8 cellular contexts compared by ENCODE assay signal in the genomic region with DNA sequence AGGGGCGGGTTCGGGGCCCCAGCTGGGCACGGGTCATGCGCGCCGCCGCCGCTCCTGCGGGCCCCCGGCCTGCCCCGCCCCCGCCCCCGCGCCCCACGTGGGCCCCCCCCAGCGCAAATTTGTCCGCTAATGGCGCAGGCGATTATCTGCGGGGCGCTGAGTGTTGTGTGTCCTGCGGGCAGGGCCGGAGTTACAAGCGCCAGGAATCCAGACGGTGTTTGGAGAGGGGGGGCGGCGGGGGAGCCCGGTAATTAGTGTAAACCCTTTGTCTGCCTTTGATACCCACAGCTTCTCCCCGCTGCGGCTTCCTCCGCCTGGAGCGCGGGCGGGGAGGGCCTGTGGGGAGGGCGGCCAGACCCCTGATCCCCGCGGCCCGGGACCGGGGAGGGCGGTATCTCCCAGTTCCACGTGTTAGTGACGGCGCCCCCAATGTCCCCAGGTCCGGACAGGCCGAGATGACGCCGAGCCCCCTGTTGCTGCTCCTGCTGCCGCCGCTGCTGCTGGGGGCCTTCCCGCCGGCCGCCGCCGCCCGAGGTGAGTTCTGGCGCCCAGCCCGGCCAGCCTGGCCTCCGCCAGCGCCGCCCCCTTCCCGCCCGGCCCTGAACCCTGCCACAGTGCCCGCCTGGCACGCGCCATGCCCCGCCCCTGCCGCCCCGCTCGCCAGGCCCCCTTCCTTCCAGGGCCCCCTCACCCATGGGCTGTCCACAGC. TPM values are rescaled to one million over a fixed set of nuclear protein-coding genes. Genes with fewer than 3 reads are reported as not detected.
DNase-seq lines count a peak whose midpoint lies in the region; ATAC-seq, FAIRE-seq and TF ChIP-seq lines count a peak whose summit lies in the region.

No MANE protein-coding gene starts in this region.

- no peak for FAIRE-seq in endothelial cell of umbilical vein (lab: Jason Lieb, UNC)

- peaks cover 25% of the 10 kb centered on the region for H3K79me1 ChIP-seq in neuronal stem cell (ENCODE audit: low read depth, low read length)

- WGBS in neuronal stem cell (ENCODE audit: extremely low coverage in 2 of 2, insufficient read length in 2 of 2, insufficient replicate concordance in 1 of 2), 2 donors = no CpG with 5 or more reads among the region's 69 CpGs

- POLR2A ChIA-PET in activated CD4-positive, alpha-beta T cell treated with anti-CD3 and anti-CD28 coated beads, Interleukin-2, amount 10 ng/mL, durations not matched to agents 7 days and 5 days (lab: Charles Lee) = no interaction called here
- POLR2A ChIA-PET in endothelial cell of umbilical vein (lab: Charles Lee) = no interaction called here

- H2BK120ac ChIP-seq in neuronal stem cell (ENCODE audit: low read depth, low read length) = no peak overlapping the region

- peaks cover 1% of the 10 kb centered on the region for H3K36me3 Mint-ChIP-seq in activated CD4-positive, alpha-beta T cell treated with anti-CD3 and anti-CD28 coated beads, Interleukin-2, amount 10 ng/mL, durations not matched to agents 7 days and 5 days (ENCODE audit: low read depth)

- in situ Hi-C loops in ACHN (cut with HindIII; ENCODE audit: low pct_ligation_motif_present, low pct_unique_long_range_greater_than_20kb, low sequenced_read_pairs) = no loop called here

- peak overlapping the region; percentile 99 for H2AK5ac ChIP-seq in neuronal stem cell (ENCODE audit: low read depth, low read length)

- peak overlapping the region; percentile 85 for H3K23ac ChIP-seq in neuronal stem cell (ENCODE audit: low read depth, low read length, poor library complexity)

- H4K8ac ChIP-seq in neuronal stem cell (ENCODE audit: low read depth, low read length) = no peak overlapping the region

- H3K4me3 ChIP-seq in endothelial cell of umbilical vein (replicated peaks in 1 of 3; ENCODE audit: insufficient read depth in 1 of 3, low read depth in 1 of 3, low read length in 3 of 3) = peak overlapping the region; percentile 52 to 85 (median 66)
- peak overlapping the region; percentile 55 to 80 for H3K4me3 ChIP-seq in neuronal stem cell (ENCODE audit: low read length in 2 of 2)

- peaks cover 0 to 2% of the 10 kb centered on the region in 2 experiments for H3K36me3 ChIP-seq in endothelial cell of umbilical vein (ENCODE audit: control insufficient read depth in 2 of 2, extremely low read depth in 1 of 2, insufficient read depth in 2 of 2, low read length in 2 of 2)
- H3K36me3 ChIP-seq in neuronal stem cell (replicated peaks in 1 of 2; ENCODE audit: control insufficient read depth in 2 of 2, insufficient read depth in 2 of 2, low read length in 2 of 2) = peaks cover 7 to 20% of the 10 kb centered on the region in 2 donors

- H2BK15ac ChIP-seq in neuronal stem cell (ENCODE audit: low read length) = peak overlapping the region; percentile 78

- H3K4me1 ChIP-seq in endothelial cell of umbilical vein (ENCODE audit: control insufficient read depth, extremely low read depth, insufficient read depth, low read length) (peaks cover 9% of the 10 kb centered on the region), neuronal stem cell (ENCODE audit: control insufficient read depth in 2 of 2, insufficient read depth in 1 of 2, low read depth in 1 of 2, low read length in 2 of 2) (peaks cover 39% of the 10 kb centered on the region in 2 donors)

- peaks cover 3% of the 10 kb centered on the region for H3K79me2 ChIP-seq in endothelial cell of umbilical vein (ENCODE audit: control insufficient read depth, insufficient read depth, low read length)

- H2BK5ac ChIP-seq in neuronal stem cell (ENCODE audit: low read length) = peak overlapping the region; percentile 22

- BruUV-seq in endothelial cell of umbilical vein (replicated peaks; lab: Mats Ljungman, UMichigan) = no TSS peak

- H3K18ac ChIP-seq in neuronal stem cell (ENCODE audit: low read length) = peak overlapping the region; percentile 89

- DNase-seq in ACHN (peak; percentile 46), HK-2 (ENCODE audit: unreplicated experiment) (peak; percentile 74), endothelial cell of umbilical vein (ENCODE audit: low read depth, low spot score) (peak; percentile 48), neuronal stem cell (ENCODE audit: low spot score) (no peak), NCI-H446 (lab: John Stamatoyannopoulos, UW) (no peak), omental fat pad (ENCODE audit: low spot score) (no peak)
- peak; percentile 31 for DNase-seq in activated CD4-positive, alpha-beta T cell treated with anti-CD3 and anti-CD28 coated beads, Interleukin-2, amount 10 ng/mL, durations not matched to agents 7 days and 5 days

- no peak overlapping the region for H3K4ac ChIP-seq in neuronal stem cell (ENCODE audit: low read length)

- H2AFZ ChIP-seq in endothelial cell of umbilical vein (ENCODE audit: low read depth, low read length) (peak overlapping the region; percentile 6), neuronal stem cell (ENCODE audit: low read length) (peak overlapping the region; percentile 49)

- H3K27me3 ChIP-seq in endothelial cell of umbilical vein (ENCODE audit: control insufficient read depth in 2 of 2, insufficient read depth in 2 of 2, low read length in 2 of 2) (peaks cover 13 to 16% of the 10 kb centered on the region in 2 experiments), neuronal stem cell (ENCODE audit: control insufficient read depth in 3 of 3, insufficient read depth in 3 of 3, low read depth in 1 of 3, low read length in 3 of 3) (peaks cover 13 to 35% (median 31%) of the 10 kb centered on the region in 3 experiments)

- dilution Hi-C loops in endothelial cell of umbilical vein (cut with MboI; ENCODE audit: extremely low pct_ligation_motif_present, low sequenced_read_pairs) = no loop called here

- peak overlapping the region; percentile 49 for H3K9ac ChIP-seq in endothelial cell of umbilical vein (replicated peaks; ENCODE audit: extremely low read depth, insufficient read depth, low read length)
- H3K9ac ChIP-seq in neuronal stem cell (ENCODE audit: low read depth, low read length, poor library complexity) = peak overlapping the region; percentile 60

- H3K9me3 ChIP-seq in endothelial cell of umbilical vein (replicated peaks; ENCODE audit: control insufficient read depth, insufficient read depth, low read length) (no peaks in the 10 kb centered on the region), neuronal stem cell (replicated peaks in 1 of 2; ENCODE audit: control insufficient read depth in 2 of 2, insufficient read depth in 1 of 2, low read depth in 1 of 2, low read length in 2 of 2) (no peaks in the 10 kb centered on the region)

- H3K4me1 Mint-ChIP-seq in activated CD4-positive, alpha-beta T cell treated with anti-CD3 and anti-CD28 coated beads, Interleukin-2, amount 10 ng/mL, durations not matched to agents 7 days and 5 days = peaks cover 20% of the 10 kb centered on the region

- peak overlapping the region; percentile 21 for H3K14ac ChIP-seq in neuronal stem cell (ENCODE audit: low read length)

- no peak overlapping the region for H4K91ac ChIP-seq in neuronal stem cell (ENCODE audit: low read depth, low read length, poor library complexity)

- no peaks in the 10 kb centered on the region for H3K9me1 ChIP-seq in endothelial cell of umbilical vein (replicated peaks; ENCODE audit: control insufficient read depth, extremely low read depth, insufficient read depth, low read length)

- no peaks in the 10 kb centered on the region for H3K9me3 Mint-ChIP-seq in activated CD4-positive, alpha-beta T cell treated with anti-CD3 and anti-CD28 coated beads, Interleukin-2, amount 10 ng/mL, durations not matched to agents 7 days and 5 days

- CTCF ChIA-PET in activated CD4-positive, alpha-beta T cell treated with anti-CD3 and anti-CD28 coated beads, Interleukin-2, amount 10 ng/mL, durations not matched to agents 7 days and 5 days (lab: Charles Lee) = no interaction called here
- CTCF ChIA-PET in endothelial cell of umbilical vein (lab: Charles Lee) = no interaction called here

- H3K4me2 ChIP-seq in endothelial cell of umbilical vein (ENCODE audit: insufficient read depth, low read length) (peak overlapping the region; percentile 47), neuronal stem cell (ENCODE audit: insufficient read depth, low read length, poor library complexity, severe bottlenecking) (peak overlapping the region; percentile 89)

- no peak for TF ChIP-seq POLR2A in endothelial cell of umbilical vein (IDR thresholded peaks at IDR 0.05; ENCODE audit: low read depth, low read length)

- H3K27me3 Mint-ChIP-seq in activated CD4-positive, alpha-beta T cell treated with anti-CD3 and anti-CD28 coated beads, Interleukin-2, amount 10 ng/mL, durations not matched to agents 7 days and 5 days = peaks cover 18% of the 10 kb centered on the region

- no peak overlapping the region for H3K27ac Mint-ChIP-seq in activated CD4-positive, alpha-beta T cell treated with anti-CD3 and anti-CD28 coated beads, Interleukin-2, amount 10 ng/mL, durations not matched to agents 7 days and 5 days

- peak overlapping the region; percentile 70 for H3K4me3 Mint-ChIP-seq in activated CD4-positive, alpha-beta T cell treated with anti-CD3 and anti-CD28 coated beads, Interleukin-2, amount 10 ng/mL, durations not matched to agents 7 days and 5 days

- no peak for TF ChIP-seq CTCF in endothelial cell of umbilical vein (IDR thresholded peaks at IDR 0.05; ENCODE audit: extremely low read depth in 1 of 2, insufficient read depth in 1 of 2, low read depth in 1 of 2, low read length in 2 of 2)
- TF ChIP-seq CTCF in omental fat pad (IDR thresholded peaks at IDR 0.05) = no peak

- H3K27ac ChIP-seq in endothelial cell of umbilical vein (ENCODE audit: insufficient read depth, low read depth, low read length) (no peak overlapping the region), neuronal stem cell (replicated peaks; ENCODE audit: low read length) (no peak overlapping the region)

- no peaks in the 10 kb centered on the region for H4K20me1 ChIP-seq in endothelial cell of umbilical vein (replicated peaks; ENCODE audit: control insufficient read depth, extremely low read depth, insufficient read depth, low read length)

- ATAC-seq in omental fat pad (ENCODE audit: low FRiP score) (no peak), GM18907 (IDR thresholded peaks at IDR 0.05; ENCODE audit: unreplicated experiment) (no peak)

- intact Hi-C loops in endothelial cell of umbilical vein (cut with micrococcal nuclease) = loop anchor here (1.0 kb wide), 1 partner anchor 31 kb away; no protein-coding TSS in a partner anchor

- no peak overlapping the region for H2BK12ac ChIP-seq in neuronal stem cell (ENCODE audit: low read length)

RNA-seq across cellular contexts. Expression of a gene that starts 0.8 kb away (rescaled TPM):
- total RNA-seq in activated CD4-positive, alpha-beta T cell treated with anti-CD3 and anti-CD28 coated beads, Interleukin-2, amount 10 ng/mL, durations not matched to agents 7 days and 5 days = 10 to 100 TPM; 10.5 to 10.6 TPM
- total RNA-seq in endothelial cell of umbilical vein (33.3 and 34.8 TPM in 2 replicates), omental fat pad (10 to 100 TPM; 25.1 to 91.7 (median 68.8) TPM)
- polyA plus RNA-seq in endothelial cell of umbilical vein = 74.6 and 88.8 TPM in 2 replicates
- 73.5 and 75.3 TPM in 2 replicates for polyA plus RNA-seq in endothelial cell of umbilical vein (2011; cell fraction: cytosol; rRNA removed)
- polyA plus RNA-seq in endothelial cell of umbilical vein (2011; cell fraction: nucleus; rRNA removed) = 26.9 and 32.1 TPM in 2 replicates
- 35.4 and 45.4 TPM in 2 replicates for polyA plus RNA-seq in endothelial cell of umbilical vein (2012)
- 115 and 131 TPM in 2 replicates for polyA minus RNA-seq in endothelial cell of umbilical vein
- 17.3 TPM for polyA minus RNA-seq in endothelial cell of umbilical vein (2011; cell fraction: cytosol; rRNA and poly(A)+ RNA removed)
- polyA minus RNA-seq in endothelial cell of umbilical vein (2011; cell fraction: nucleus; rRNA and poly(A)+ RNA removed) = 19.3 and 20.6 TPM in 2 replicates
- 67.8 TPM for polyA plus RNA-seq in neuronal stem cell (2013, experiment 1 of 2)
- polyA plus RNA-seq in neuronal stem cell (2013, experiment 2 of 2) = 66.3 TPM

RNA-seq across cellular contexts. Expression of a gene that starts 19.0 kb away (rescaled TPM):
- under 1 TPM; 0.17 to 0.48 TPM for total RNA-seq in activated CD4-positive, alpha-beta T cell treated with anti-CD3 and anti-CD28 coated beads, Interleukin-2, amount 10 ng/mL, durations not matched to agents 7 days and 5 days
- 0.32 TPM in 1 of 2 replicates, not detected in the other for total RNA-seq in endothelial cell of umbilical vein
- 0.06 and 0.10 TPM in 2 replicates for polyA plus RNA-seq in endothelial cell of umbilical vein
- 0.07 TPM in 1 of 2 replicates, not detected in the other for polyA plus RNA-seq in endothelial cell of umbilical vein (2011; cell fraction: cytosol; rRNA removed)
- polyA plus RNA-seq in endothelial cell of umbilical vein (2011; cell fraction: nucleus; rRNA removed) = 0.14 TPM in 1 of 2 replicates, not detected in the other
- polyA plus RNA-seq in endothelial cell of umbilical vein (2012) = 1.00 and 1.9 TPM in 2 replicates
- polyA minus RNA-seq in endothelial cell of umbilical vein = not detected in 2 replicates
- polyA minus RNA-seq in endothelial cell of umbilical vein (2011; cell fraction: cytosol; rRNA and poly(A)+ RNA removed) = 0.41 TPM
- not detected in 2 replicates for polyA minus RNA-seq in endothelial cell of umbilical vein (2011; cell fraction: nucleus; rRNA and poly(A)+ RNA removed)
- polyA plus RNA-seq in neuronal stem cell (2013, experiment 1 of 2) = 0.13 TPM
- 0.15 TPM for polyA plus RNA-seq in neuronal stem cell (2013, experiment 2 of 2)
- under 1 TPM in 2 of 4 donors, not detected in 2; 0.09 to 0.12 TPM for total RNA-seq in omental fat pad

RNA-seq across cellular contexts. Expression of a gene that starts 25.3 kb away (rescaled TPM):
- total RNA-seq in activated CD4-positive, alpha-beta T cell treated with anti-CD3 and anti-CD28 coated beads, Interleukin-2, amount 10 ng/mL, durations not matched to agents 7 days and 5 days = 10 to 100 TPM; 35.0 to 43.3 TPM
- total RNA-seq in endothelial cell of umbilical vein (29.2 and 34.1 TPM in 2 replicates), omental fat pad (10 to 100 TPM; 15.5 to 32.2 (median 16.9) TPM)
- 19.1 and 23.6 TPM in 2 replicates for polyA plus RNA-seq in endothelial cell of umbilical vein
- polyA plus RNA-seq in endothelial cell of umbilical vein (2011; cell fraction: cytosol; rRNA removed) = 3.3 and 4.2 TPM in 2 replicates
- polyA plus RNA-seq in endothelial cell of umbilical vein (2011; cell fraction: nucleus; rRNA removed) = 73.4 and 129 TPM in 2 replicates
- polyA plus RNA-seq in endothelial cell of umbilical vein (2012) = 10.2 and 16.5 TPM in 2 replicates
- polyA minus RNA-seq in endothelial cell of umbilical vein = 9.5 and 14.7 TPM in 2 replicates
- polyA minus RNA-seq in endothelial cell of umbilical vein (2011; cell fraction: cytosol; rRNA and poly(A)+ RNA removed) = 1.6 TPM
- 10.7 and 32.5 TPM in 2 replicates for polyA minus RNA-seq in endothelial cell of umbilical vein (2011; cell fraction: nucleus; rRNA and poly(A)+ RNA removed)
- polyA plus RNA-seq in neuronal stem cell (2013, experiment 1 of 2) = 6.9 TPM
- 5.7 TPM for polyA plus RNA-seq in neuronal stem cell (2013, experiment 2 of 2)

RNA-seq across cellular contexts. Expression of a gene that starts 38.8 kb away (rescaled TPM):
- total RNA-seq in activated CD4-positive, alpha-beta T cell treated with anti-CD3 and anti-CD28 coated beads, Interleukin-2, amount 10 ng/mL, durations not matched to agents 7 days and 5 days = 10 to 100 TPM; 20.5 to 21.3 TPM
- total RNA-seq in endothelial cell of umbilical vein = 20.2 and 20.4 TPM in 2 replicates
- polyA plus RNA-seq in endothelial cell of umbilical vein = 15.8 and 18.3 TPM in 2 replicates
- 7.2 and 12.3 TPM in 2 replicates for polyA plus RNA-seq in endothelial cell of umbilical vein (2011; cell fraction: cytosol; rRNA removed)
- 64.3 and 74.9 TPM in 2 replicates for polyA plus RNA-seq in endothelial cell of umbilical vein (2011; cell fraction: nucleus; rRNA removed)
- polyA plus RNA-seq in endothelial cell of umbilical vein (2012) = 9.3 and 13.6 TPM in 2 replicates
- 8.7 and 12.7 TPM in 2 replicates for polyA minus RNA-seq in endothelial cell of umbilical vein
- 1.8 TPM for polyA minus RNA-seq in endothelial cell of umbilical vein (2011; cell fraction: cytosol; rRNA and poly(A)+ RNA removed)
- 12.3 and 21.8 TPM in 2 replicates for polyA minus RNA-seq in endothelial cell of umbilical vein (2011; cell fraction: nucleus; rRNA and poly(A)+ RNA removed)
- 5.4 TPM for polyA plus RNA-seq in neuronal stem cell (2013, experiment 1 of 2)
- 5.2 TPM for polyA plus RNA-seq in neuronal stem cell (2013, experiment 2 of 2)
- total RNA-seq in omental fat pad = 10 to 100 TPM in 1 of 4 donors, 1 to 10 TPM in 3; 4.8 to 10.2 (median 8.1) TPM

Comparison
In these comparisons a context has a peak if more than half of its experiments do, and no peak if none do; other contexts are left out.
1. DNase-seq: peak in ACHN (single experiment), HK-2 (single experiment), activated CD4-positive, alpha-beta T cell treated with anti-CD3 and anti-CD28 coated beads, Interleukin-2, amount 10 ng/mL, durations not matched to agents 7 days and 5 days (single experiment) and endothelial cell of umbilical vein (single experiment); none in neuronal stem cell (single experiment), NCI-H446 (0 of 2) and omental fat pad (single experiment).